19 cellular contexts compared by ENCODE assay signal in the genomic region with DNA sequence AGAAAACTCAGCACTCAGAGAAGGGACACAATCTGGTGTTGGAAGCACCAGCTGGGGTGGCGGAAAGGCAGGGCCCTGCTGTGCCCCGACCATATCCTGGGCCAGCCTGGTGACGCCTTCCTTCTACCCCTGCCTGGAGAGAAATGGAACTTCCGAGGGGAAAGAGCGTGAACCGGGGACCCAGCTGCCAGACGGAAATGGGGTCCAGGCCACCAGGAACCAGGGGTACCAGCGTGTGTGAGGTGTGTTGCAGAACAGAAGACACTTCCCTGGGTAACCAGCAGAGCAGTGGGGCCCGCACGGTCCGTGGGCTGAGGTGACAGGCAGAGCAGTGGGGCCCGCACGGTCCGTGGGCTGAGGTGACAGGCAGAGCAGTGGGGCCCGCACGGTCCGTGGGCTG.
"Had no signal": no experiment of that assay in that cellular context is flagged by ENCODE, and none has a peak within 500 bp of the region (broad histone marks: within the 10 kb centered on the region; RNA-seq: fewer than 3 reads in every experiment).

No MANE protein-coding gene starts in this region.

- H3K9me3 ChIP-seq: body of pancreas, prostate gland, right lobe of liver, thyroid gland, uterus had no signal

- H3K27ac ChIP-seq: body of pancreas, epithelial cell of prostate, prostate gland, right lobe of liver, SJCRH30, spleen, thyroid gland, uterus had no signal

- H3K4me1 ChIP-seq: thyroid gland had no signal

- H3K4me3 Mint-ChIP-seq: activated naive CD4-positive, alpha-beta T cell treated with anti-CD3 and anti-CD28 coated beads, Interleukin-2, amount 50 U/mL, for 24 hours; central memory CD8-positive, alpha-beta T cell; immature natural killer cell; naive thymus-derived CD8-positive, alpha-beta T cell; WTC11 had no signal

- H3K4me1 Mint-ChIP-seq: immature natural killer cell, WTC11 had no signal

- H3K27me3 Mint-ChIP-seq: activated naive CD4-positive, alpha-beta T cell treated with anti-CD3 and anti-CD28 coated beads, Interleukin-2, amount 50 U/mL, for 24 hours; central memory CD8-positive, alpha-beta T cell had no signal

- H3K27ac Mint-ChIP-seq: activated naive CD4-positive, alpha-beta T cell treated with anti-CD3 and anti-CD28 coated beads, Interleukin-2, amount 50 U/mL, for 24 hours; immature natural killer cell; WTC11 had no signal

- H3K27me3 ChIP-seq: body of pancreas, right lobe of liver, SJCRH30, thyroid gland, uterus had no signal

- H3K36me3 ChIP-seq: prostate gland, right lobe of liver, SJCRH30, spleen, thyroid gland, uterus had no signal

- H3K9me3 Mint-ChIP-seq: activated naive CD4-positive, alpha-beta T cell treated with anti-CD3 and anti-CD28 coated beads, Interleukin-2, amount 50 U/mL, for 24 hours had no signal

- DNase-seq: activated effector memory CD4-positive, alpha-beta T cell treated with anti-CD3 and anti-CD28 coated beads, Interleukin-2, amount 50 U/mL, for 16 hours; activated T-cell treated with anti-CD3 and anti-CD28 coated beads, Interleukin-2, amount 50 U/mL, for 48 hours; amniotic stem cell; body of pancreas; dermis blood vessel endothelial cell; immature natural killer cell; left colon; naive thymus-derived CD8-positive, alpha-beta T cell; right lobe of liver; SJCRH30; spleen; T-helper 2 cell; thyroid gland; uterus had no signal

- H3K4me3 ChIP-seq: body of pancreas, prostate gland, right lobe of liver, SJCRH30, spleen, thyroid gland, uterus had no signal

- ATAC-seq: body of pancreas; left colon; naive thymus-derived CD8-positive, alpha-beta T cell; right lobe of liver; WTC11 had no signal
